Comparison of ENCODE assay signal across 1 cellular context in the genomic region with DNA sequence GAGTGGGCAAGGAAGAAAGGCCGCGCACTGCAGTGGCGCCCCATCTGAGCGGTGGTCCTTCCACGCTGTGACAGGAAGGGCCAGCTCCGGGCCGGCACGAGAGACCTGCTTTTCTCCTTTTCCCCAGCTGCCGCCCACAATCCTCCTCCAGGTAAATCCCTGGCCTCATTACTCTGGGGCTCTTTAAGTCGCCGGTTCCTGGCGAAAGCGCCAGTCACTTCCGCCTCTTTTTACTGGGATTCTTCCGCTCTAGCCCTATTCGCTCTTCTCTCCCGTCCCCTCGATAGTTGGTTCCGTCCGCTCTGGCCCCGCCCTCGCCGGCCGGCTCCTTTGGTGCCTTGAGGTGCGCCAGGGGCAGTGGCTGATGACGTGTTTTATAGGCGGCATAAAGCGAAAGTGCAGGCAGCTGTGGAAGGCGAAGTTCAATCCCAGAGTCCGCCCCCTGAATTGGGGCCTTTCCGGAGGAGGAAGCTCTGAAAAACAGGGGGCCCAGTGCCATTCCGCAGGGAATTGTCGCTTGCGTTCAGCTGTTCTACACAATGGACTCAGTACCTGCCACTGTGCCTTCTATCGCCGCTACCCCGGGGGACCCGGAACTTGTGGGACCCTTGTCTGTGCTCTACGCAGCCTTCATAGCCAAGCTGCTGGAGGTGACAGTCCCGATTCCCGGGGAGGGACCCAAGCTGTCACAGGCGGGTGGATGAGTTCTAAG.
A peak's percentile ranks its signal among the peaks of the same experiment; 100 is the strongest.
TF ChIP-seq lines count a peak whose summit lies in the region.

No MANE protein-coding gene starts in this region.

TF ChIP-seq in HEK293, 187 proteins besides CTCF, POLR2A, EP300 and RAD21 (continued from another document):
- TF ChIP-seq ZEB2 (tag by site-specific recombination; IDR thresholded peaks at IDR 0.05) = peak; percentile 84
- TF ChIP-seq ZFHX2 (tag by site-specific recombination; conservative IDR thresholded peaks at IDR 0.05) = peak; percentile 89
- TF ChIP-seq ZNF629 (tag by site-specific recombination; IDR thresholded peaks at IDR 0.05) = peak; percentile 90
- no peak; the same call in 1 of the 2 replicates for TF ChIP-seq ZSCAN30 (tag by site-specific recombination; IDR thresholded peaks at IDR 0.05)
- 0 out of 2 replicates have a peak, but pooled peaks have one; percentile 12 for TF ChIP-seq ZNF792 (tag by site-specific recombination; IDR thresholded peaks at IDR 0.05)
- TF ChIP-seq ZNF362 (tag by site-specific recombination; IDR thresholded peaks at IDR 0.05) = no peak
- TF ChIP-seq ZNF394 (tag by site-specific recombination; IDR thresholded peaks at IDR 0.05; ENCODE audit: borderline replicate concordance) = no peak; the same call in 1 of the 2 replicates
- no peak for TF ChIP-seq SETDB1 (IDR thresholded peaks at IDR 0.05; ENCODE audit: insufficient read length, low read length)
- no peak for TF ChIP-seq ZNF169 (tag by site-specific recombination; IDR thresholded peaks at IDR 0.05)
- peak; percentile 77 for TF ChIP-seq ZNF660 (tag by site-specific recombination; IDR thresholded peaks at IDR 0.05)
- peak; percentile 83 for TF ChIP-seq EGR2 (tag by site-specific recombination; IDR thresholded peaks at IDR 0.05; ENCODE audit: low read depth)
- TF ChIP-seq ZNF501 (tag by site-specific recombination; IDR thresholded peaks at IDR 0.05) = peak; percentile 73; the same call in 1 of the 2 replicates
- TF ChIP-seq ZXDB (tag by site-specific recombination; IDR thresholded peaks at IDR 0.05) = peak; percentile 97
- TF ChIP-seq ZNF391 (tag by site-specific recombination; IDR thresholded peaks at IDR 0.05; ENCODE audit: borderline replicate concordance, low read depth) = no peak
- no peak for TF ChIP-seq GFI1B (tag by site-specific recombination; IDR thresholded peaks at IDR 0.05)
- TF ChIP-seq, protein P1, sequence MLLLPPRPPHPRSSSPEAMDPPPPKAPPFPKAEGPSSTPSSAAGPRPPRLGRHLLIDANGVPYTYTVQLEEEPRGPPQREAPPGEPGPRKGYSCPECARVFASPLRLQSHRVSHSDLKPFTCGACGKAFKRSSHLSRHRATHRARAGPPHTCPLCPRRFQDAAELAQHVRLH (tag by site-specific recombination; IDR thresholded peaks at IDR 0.05) = no peak
- peak; percentile 15; the same call in 1 of the 2 replicates for TF ChIP-seq KLF7 (tag by site-specific recombination; IDR thresholded peaks at IDR 0.05; ENCODE audit: borderline replicate concordance)
- TF ChIP-seq, protein P2, sequence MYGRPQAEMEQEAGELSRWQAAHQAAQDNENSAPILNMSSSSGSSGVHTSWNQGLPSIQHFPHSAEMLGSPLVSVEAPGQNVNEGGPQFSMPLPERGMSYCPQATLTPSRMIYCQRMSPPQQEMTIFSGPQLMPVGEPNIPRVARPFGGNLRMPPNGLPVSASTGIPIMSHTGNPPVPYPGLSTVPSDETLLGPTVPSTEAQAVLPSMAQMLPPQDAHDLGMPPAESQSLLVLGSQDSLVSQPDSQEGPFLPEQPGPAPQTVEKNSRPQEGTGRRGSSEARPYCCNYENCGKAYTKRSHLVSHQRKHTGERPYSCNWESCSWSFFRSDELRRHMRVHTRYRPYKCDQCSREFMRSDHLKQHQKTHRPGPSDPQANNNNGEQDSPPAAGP (tag by site-specific recombination; IDR thresholded peaks at IDR 0.05) = no peak; the same call in 1 of the 2 replicates
- peak; percentile 43; the same call in 1 of the 2 replicates for TF ChIP-seq YY1 (tag by site-specific recombination; IDR thresholded peaks at IDR 0.05)
- TF ChIP-seq, protein P3, sequence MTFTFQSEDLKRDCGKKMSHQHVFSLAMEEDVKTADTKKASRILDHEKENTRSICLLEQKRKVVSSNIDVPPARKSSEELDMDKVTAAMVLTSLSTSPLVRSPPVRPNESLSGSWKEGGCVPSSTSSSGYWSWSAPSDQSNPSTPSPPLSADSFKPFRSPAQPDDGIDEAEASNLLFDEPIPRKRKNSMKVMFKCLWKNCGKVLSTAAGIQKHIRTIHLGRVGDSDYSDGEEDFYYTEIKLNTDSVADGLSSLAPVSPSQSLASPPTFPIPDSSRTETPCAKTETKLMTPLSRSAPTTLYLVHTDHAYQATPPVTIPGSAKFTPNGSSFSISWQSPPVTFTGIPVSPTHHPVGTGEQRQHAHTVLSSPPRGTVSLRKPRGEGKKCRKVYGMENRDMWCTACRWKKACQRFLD (tag by site-specific recombination; IDR thresholded peaks at IDR 0.05) = peak; percentile 100
- peak; percentile 74 for TF ChIP-seq ZNF518A (tag by site-specific recombination; conservative IDR thresholded peaks at IDR 0.05; ENCODE audit: low read depth)
- TF ChIP-seq ZFP41 (tag by site-specific recombination; IDR thresholded peaks at IDR 0.05; ENCODE audit: borderline replicate concordance) = no peak
- no peak for TF ChIP-seq ZNF670 (tag by site-specific recombination; IDR thresholded peaks at IDR 0.05; ENCODE audit: low read depth)
- peak; percentile 37; the same call in 1 of the 2 replicates for TF ChIP-seq ZNF692 (tag by site-specific recombination; IDR thresholded peaks at IDR 0.05)
